16 cellular contexts compared by ENCODE assay signal in the genomic region with DNA sequence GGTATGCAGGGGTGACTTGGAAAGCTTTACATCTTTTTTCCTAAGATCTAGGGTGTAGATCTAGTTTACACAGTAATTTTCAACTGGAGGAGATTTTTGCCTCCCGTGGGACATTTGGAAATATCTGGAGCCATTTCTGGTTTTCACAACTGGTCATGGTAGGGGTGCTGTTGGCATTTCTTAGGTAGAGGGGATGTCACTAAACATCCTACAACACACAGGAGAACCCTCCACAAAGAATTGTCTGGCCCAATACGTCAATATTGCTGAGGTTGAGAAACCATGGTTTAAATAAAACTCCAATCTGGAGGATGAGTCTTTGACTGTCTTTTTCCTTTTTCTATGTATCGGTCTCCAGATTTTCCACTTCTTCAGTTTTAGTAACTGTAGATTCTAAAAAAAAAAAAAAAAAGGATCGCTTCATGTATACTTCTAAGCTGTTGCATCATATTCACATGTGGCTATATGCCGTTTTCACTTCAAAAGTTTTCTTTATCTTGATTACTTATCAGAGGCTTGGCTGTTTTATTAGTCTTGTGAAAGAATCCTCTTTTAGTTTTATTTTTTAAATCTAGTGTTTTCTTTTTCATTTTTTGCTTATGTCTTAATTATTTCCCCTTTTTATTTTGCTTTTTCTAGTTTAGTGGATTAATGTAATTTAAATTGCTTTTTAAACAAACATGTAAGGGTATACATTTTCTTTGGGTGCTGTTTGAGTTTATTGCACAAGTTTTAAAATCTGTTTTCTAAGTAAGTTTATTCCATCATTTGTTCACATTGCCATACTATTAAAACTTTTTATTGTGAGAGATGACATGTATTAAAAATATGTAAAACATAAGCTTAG.
"Had no signal": no experiment of that assay in that cellular context is flagged by ENCODE, and none has a peak within 500 bp of the region (broad histone marks: within the 10 kb centered on the region; RNA-seq: fewer than 3 reads in every experiment).

No MANE protein-coding gene starts in this region.

- H3K36me3 ChIP-seq: neural progenitor cell, pancreas, thyroid gland, uterus had no signal

- H3K27me3 Mint-ChIP-seq: activated naive CD8-positive, alpha-beta T cell treated with anti-CD3 and anti-CD28 coated beads, Interleukin-2, amount 50 U/mL, for 24 hours had no signal

- ATAC-seq: activated naive CD8-positive, alpha-beta T cell treated with anti-CD3 and anti-CD28 coated beads, Interleukin-2, amount 50 U/mL, for 24 hours; esophagus mucosa; pancreas had no signal

- H3K9me3 ChIP-seq: pancreas, thyroid gland, uterus had no signal

- H3K4me3 Mint-ChIP-seq: activated naive CD8-positive, alpha-beta T cell treated with anti-CD3 and anti-CD28 coated beads, Interleukin-2, amount 50 U/mL, for 24 hours; neural progenitor cell had no signal

- DNase-seq: activated CD4-positive, alpha-beta T cell treated with anti-CD3 and anti-CD28 coated beads, Interleukin-2, amount 50 U/mL, for 4 hours; activated CD4-positive, CD25-positive, alpha-beta regulatory T cell treated with anti-CD3 and anti-CD28 coated beads, Interleukin-2, amount 50 U/mL, for 72 hours; activated naive CD8-positive, alpha-beta T cell treated with anti-CD3 and anti-CD28 coated beads, Interleukin-2, amount 50 U/mL, for 24 hours; activated T-cell treated with anti-CD3 and anti-CD28 coated beads, Interleukin-2, amount 50 U/mL, for 48 hours; dorsolateral prefrontal cortex; foreskin fibroblast; head of caudate nucleus; midbrain; pancreas; stimulated activated CD4-positive, alpha-beta T cell treated with anti-CD3 and anti-CD28 coated beads, Interleukin-4, amount 100 ng/mL, for 4 hours; thyroid gland; uterus had no signal

- H3K9me3 Mint-ChIP-seq: activated naive CD8-positive, alpha-beta T cell treated with anti-CD3 and anti-CD28 coated beads, Interleukin-2, amount 50 U/mL, for 24 hours; neural progenitor cell had no signal

- H3K9ac ChIP-seq: neural progenitor cell had no signal

- H3K27ac ChIP-seq: dorsolateral prefrontal cortex, neural progenitor cell, pancreas, thyroid gland, uterus had no signal

- H3K27ac Mint-ChIP-seq: activated naive CD8-positive, alpha-beta T cell treated with anti-CD3 and anti-CD28 coated beads, Interleukin-2, amount 50 U/mL, for 24 hours; neural progenitor cell had no signal

- H3K4me1 ChIP-seq: pancreas, uterus had no signal

- FAIRE-seq: astrocyte, keratinocyte, pancreas had no signal

- H3K4me3 ChIP-seq: dorsolateral prefrontal cortex, neural progenitor cell, pancreas, thyroid gland, uterus had no signal
